Comparison of ENCODE assay signal across 24 cellular contexts in the genomic region with DNA sequence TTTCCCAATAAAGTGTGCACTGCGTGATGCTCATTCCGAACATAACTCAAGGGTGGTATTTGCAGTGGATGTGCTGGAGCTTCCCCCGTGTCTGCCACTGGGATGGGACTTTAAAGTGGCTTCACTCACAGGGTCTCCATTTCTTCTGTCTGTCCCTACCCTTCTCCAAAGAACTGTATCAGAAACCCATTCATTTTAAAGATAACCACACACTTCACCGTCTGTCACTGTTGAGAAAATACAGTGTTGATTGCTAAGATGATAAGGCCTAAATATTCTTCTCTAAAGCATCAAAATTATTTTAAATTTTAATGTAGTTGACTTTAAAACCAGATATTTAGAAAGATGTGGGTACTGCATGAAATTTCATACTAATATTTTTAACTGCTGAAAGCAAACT.
"Had no signal": no experiment of that assay in that cellular context is flagged by ENCODE, and none has a peak within 500 bp of the region (broad histone marks: within the 10 kb centered on the region; RNA-seq: fewer than 3 reads in every experiment).

No MANE protein-coding gene starts in this region.

- H3K4me3 Mint-ChIP-seq: activated CD8-positive, alpha-beta T cell treated with anti-CD3 and anti-CD28 coated beads for 36 hours; activated naive CD4-positive, alpha-beta T cell treated with anti-CD3 and anti-CD28 coated beads, Interleukin-2, amount 10 ng/mL, durations not matched to agents 7 days and 5 days; activated naive CD8-positive, alpha-beta T cell treated with anti-CD3 and anti-CD28 coated beads for 36 hours; activated T-cell treated with anti-CD3 and anti-CD28 coated beads, Interleukin-2, amount 50 U/mL, for 4 hours; activated T-helper 17 cell treated with anti-CD3 and anti-CD28 coated beads, Interleukin-2, amount 50 U/mL, for 72 hours; T-cell had no signal

- H3K4me1 ChIP-seq: Peyer's patch, SJSA1 had no signal

- H3K4me3 ChIP-seq: Peyer's patch, SJSA1 had no signal

- H3K9me3 Mint-ChIP-seq: activated CD8-positive, alpha-beta T cell treated with anti-CD3 and anti-CD28 coated beads for 36 hours; activated naive CD4-positive, alpha-beta T cell treated with anti-CD3 and anti-CD28 coated beads, Interleukin-2, amount 10 ng/mL, durations not matched to agents 7 days and 5 days; activated naive CD8-positive, alpha-beta T cell treated with anti-CD3 and anti-CD28 coated beads for 36 hours; activated T-cell treated with anti-CD3 and anti-CD28 coated beads, Interleukin-2, amount 50 U/mL, for 4 hours; activated T-helper 17 cell treated with anti-CD3 and anti-CD28 coated beads, Interleukin-2, amount 50 U/mL, for 72 hours; T-cell had no signal

- H3K27me3 Mint-ChIP-seq: activated CD8-positive, alpha-beta T cell treated with anti-CD3 and anti-CD28 coated beads for 36 hours; activated naive CD4-positive, alpha-beta T cell treated with anti-CD3 and anti-CD28 coated beads, Interleukin-2, amount 10 ng/mL, durations not matched to agents 7 days and 5 days; activated naive CD8-positive, alpha-beta T cell treated with anti-CD3 and anti-CD28 coated beads for 36 hours; activated T-helper 17 cell treated with anti-CD3 and anti-CD28 coated beads, Interleukin-2, amount 50 U/mL, for 72 hours; T-cell had no signal

- H3K27ac ChIP-seq: Peyer's patch, RWPE1, SJSA1, WERI-Rb-1 had no signal

- H3K27ac Mint-ChIP-seq: activated CD8-positive, alpha-beta T cell treated with anti-CD3 and anti-CD28 coated beads for 36 hours; activated naive CD4-positive, alpha-beta T cell treated with anti-CD3 and anti-CD28 coated beads, Interleukin-2, amount 10 ng/mL, durations not matched to agents 7 days and 5 days; activated naive CD8-positive, alpha-beta T cell treated with anti-CD3 and anti-CD28 coated beads for 36 hours; activated T-helper 17 cell treated with anti-CD3 and anti-CD28 coated beads, Interleukin-2, amount 50 U/mL, for 72 hours; T-cell had no signal

- H3K9me3 ChIP-seq: Peyer's patch, SJSA1 had no signal

- H3K27me3 ChIP-seq: Peyer's patch, SJSA1 had no signal

- H3K4me1 Mint-ChIP-seq: activated naive CD8-positive, alpha-beta T cell treated with anti-CD3 and anti-CD28 coated beads for 36 hours; activated T-helper 17 cell treated with anti-CD3 and anti-CD28 coated beads, Interleukin-2, amount 50 U/mL, for 72 hours had no signal

- DNase-seq: activated CD4-positive, alpha-beta T cell treated with anti-CD3 and anti-CD28 coated beads for 4 hours; activated CD8-positive, alpha-beta T cell treated with anti-CD3 and anti-CD28 coated beads for 36 hours; activated gamma-delta T cell treated with Interleukin-2 at 50 U/mL for 16 hours; activated naive CD4-positive, alpha-beta T cell treated with anti-CD3 and anti-CD28 coated beads, Interleukin-2, amount 10 ng/mL, durations not matched to agents 7 days and 5 days; activated naive CD8-positive, alpha-beta T cell treated with anti-CD3 and anti-CD28 coated beads for 36 hours; activated T-cell treated with anti-CD3 and anti-CD28 coated beads, Interleukin-2, amount 50 U/mL, for 4 hours; Kasumi-1; KBM-7; NCI-H1105 treated with DMSO at 0.1 percent for 48 hours; NCI-H1436 treated with DMSO at 0.1 percent for 48 hours; NCI-H187; NCI-H2081; NCI-H510A treated with DMSO at 0.1 percent for 48 hours; NCI-H69; NK-92 treated with Interleukin-12 subunit alpha and Interleukin-12 subunit beta, amount 100 ng/mL, for 24 hours; Peyer's patch; Right ventricle myocardium superior; T-cell; T-helper 2 cell; T1000; WERI-Rb-1 had no signal
